Comparison of ENCODE assay signal across 8 cellular contexts in genomic region chr11:3580487-3581388, GRCh38.
DNase-seq lines count a peak whose midpoint lies in the region; ATAC-seq and TF ChIP-seq lines count a peak whose summit lies in the region.
"Not testable (repeated sequence)": the region's sequence is repeated elsewhere in the genome, so short reads cannot be mapped to it uniquely, and the experiment has no call there.

No MANE protein-coding gene starts in this region.

- peaks cover 51% of the 10 kb centered on the region for H3K27me3 Mint-ChIP-seq in activated naive CD8-positive, alpha-beta T cell treated with anti-CD3 and anti-CD28 coated beads for 36 hours
- H3K27me3 Mint-ChIP-seq in naive B cell: peaks cover 33 to 58% (median 53%) of the 10 kb centered on the region in 3 donors

- not testable (repeated sequence) for H3K36me3 Mint-ChIP-seq in activated naive CD8-positive, alpha-beta T cell treated with anti-CD3 and anti-CD28 coated beads for 36 hours; naive B cell

- peak overlapping the region; percentile 59 for H3K4me3 Mint-ChIP-seq in activated naive CD8-positive, alpha-beta T cell treated with anti-CD3 and anti-CD28 coated beads for 36 hours
- peak overlapping the region in 7 of 8 donors; percentile 37 to 88 (median 66) for H3K4me3 Mint-ChIP-seq in naive B cell

- H3K4me1 Mint-ChIP-seq in activated naive CD8-positive, alpha-beta T cell treated with anti-CD3 and anti-CD28 coated beads for 36 hours: not testable (repeated sequence)
- peaks cover 6 to 14% (median 6%) of the 10 kb centered on the region in 3 donors for H3K4me1 Mint-ChIP-seq in naive B cell

- ATAC-seq in naive B cell (ENCODE audit: low read depth in 2 of 2): peak in 1 of 2 donors; percentile 39

- TF ChIP-seq CTCF in AG04449 (IDR thresholded peaks at IDR 0.05; ENCODE audit: insufficient read depth, low read length, missing control alignments) (peak; percentile 4), GM20000 (IDR thresholded peaks at IDR 0.05; ENCODE audit: extremely low read depth, missing control alignments) (peak; percentile 58), VCaP (conservative IDR thresholded peaks at IDR 0.05) (peak; percentile 88)

- not testable (repeated sequence) for H3K27ac Mint-ChIP-seq in activated naive CD8-positive, alpha-beta T cell treated with anti-CD3 and anti-CD28 coated beads for 36 hours
- peak overlapping the region in 1 of 6 donors; percentile 73 for H3K27ac Mint-ChIP-seq in naive B cell

- CTCF ChIA-PET in AG04449 (lab: Yijun Ruan, JAX): not testable (repeated sequence)

- DNase-seq in AG04449 (ENCODE audit: low read depth, low spot score): not testable (repeated sequence)
- peak; percentile 59 for DNase-seq in GM20000 (ENCODE audit: low spot score)
- DNase-seq in NCI-H345 (lab: John Stamatoyannopoulos, UW): peak; percentile 53
- peak; percentile 73 for DNase-seq in activated naive CD8-positive, alpha-beta T cell treated with anti-CD3 and anti-CD28 coated beads for 36 hours
- DNase-seq in germinal center (ENCODE audit: low spot score): peak; percentile 24
- peak; percentile 52 for DNase-seq in naive B cell
- DNase-seq in stimulated activated CD4-positive, alpha-beta T cell treated with anti-CD3 and anti-CD28 coated beads, TNF-alpha, amount 100 ng/mL, for 1 hour (ENCODE audit: low read depth in 3 of 3, low spot score in 1 of 3): peak; percentile 12 to 68 (median 56)

- POLR2A ChIA-PET in AG04449 (lab: Yijun Ruan, JAX): not testable (repeated sequence)

- peak overlapping the region; percentile 50 for H3K27ac ChIP-seq in VCaP

- H3K9me3 Mint-ChIP-seq in activated naive CD8-positive, alpha-beta T cell treated with anti-CD3 and anti-CD28 coated beads for 36 hours; naive B cell: not testable (repeated sequence)

- H3K4me3 ChIP-seq in AG04449 (ENCODE audit: low read depth, low read length): peak overlapping the region; percentile 43

Comparison
In these comparisons a context has a peak if more than half of its experiments do, and no peak if none do; other contexts are left out.
1. CTCF ChIP-seq: peak in every context shown above with its lines; median percentile 88 in VCaP; 58 in GM20000; 4 in AG04449.